Comparison of ENCODE assay signal across 19 cellular contexts in the genomic region with DNA sequence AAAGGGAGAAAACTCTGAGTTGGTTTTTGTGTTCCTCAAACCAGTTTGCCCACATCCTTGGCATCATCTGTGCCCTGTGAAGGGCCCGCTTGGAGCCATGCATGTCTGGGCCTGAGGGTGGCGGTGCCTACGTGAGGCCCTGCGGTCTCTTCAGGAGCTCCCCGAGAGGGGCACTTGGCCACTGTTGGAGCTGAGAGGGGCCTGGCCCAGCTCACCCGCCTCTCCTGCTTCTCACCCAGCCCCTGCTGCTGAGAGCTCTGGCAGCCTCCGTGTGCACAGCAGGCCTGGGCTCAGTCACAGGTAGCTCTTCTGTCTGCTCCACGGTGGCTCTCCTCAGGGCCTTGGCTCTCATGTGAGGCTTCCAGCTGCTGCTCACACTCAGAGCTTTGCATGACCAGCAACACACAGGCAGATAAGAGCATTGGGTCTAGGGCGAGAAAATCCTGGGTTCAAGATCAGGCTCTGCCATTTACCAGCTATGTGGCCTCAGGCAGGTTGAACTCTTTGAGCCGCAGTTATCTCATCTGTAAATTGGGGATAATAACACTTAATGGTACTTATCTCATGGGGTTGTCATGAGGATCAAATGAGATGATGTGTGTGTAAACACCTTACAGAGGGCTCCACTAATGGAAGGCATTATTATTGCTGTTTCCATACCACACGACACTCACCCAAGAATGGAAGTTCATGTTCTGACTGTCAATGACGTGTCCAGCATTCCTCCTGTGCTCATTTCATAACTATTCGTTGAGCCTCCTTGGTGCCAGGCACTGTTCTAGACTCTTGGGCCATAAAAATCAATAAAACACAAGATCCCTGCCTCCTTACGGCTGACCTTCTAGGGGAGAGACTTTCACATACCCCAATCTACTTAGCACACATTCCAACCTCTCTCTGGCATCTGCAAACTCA. TPM values are rescaled to one million over a fixed set of nuclear protein-coding genes. Genes with fewer than 3 reads are reported as not detected.
DNase-seq lines count a peak whose midpoint lies in the region; ATAC-seq and TF ChIP-seq lines count a peak whose summit lies in the region.
"Had no signal": no experiment of that assay in that cellular context is flagged by ENCODE, and none has a peak within 500 bp of the region (broad histone marks: within the 10 kb centered on the region; RNA-seq: fewer than 3 reads in every experiment).

No MANE protein-coding gene starts in this region.

- H3K27me3 ChIP-seq in PC-3 (ENCODE audit: low read length) (no peaks in the 10 kb centered on the region), trophoblast cell (ENCODE audit: insufficient read depth, low read length) (no peaks in the 10 kb centered on the region)

- H4K20me1 ChIP-seq in PC-3 (ENCODE audit: low read length): no peaks in the 10 kb centered on the region

- no peak overlapping the region for H2AK5ac ChIP-seq in trophoblast cell (ENCODE audit: low read length)

- H3F3A ChIP-seq in PC-3 (ENCODE audit: low read length, unreplicated experiment): no peaks in the 10 kb centered on the region

- no peak overlapping the region for H4K91ac ChIP-seq in trophoblast cell (ENCODE audit: low read depth, low read length)

- no peaks in the 10 kb centered on the region for H3K79me2 ChIP-seq in PC-3 (ENCODE audit: low read length)
- H3K79me2 ChIP-seq in trophoblast cell (ENCODE audit: control insufficient read depth, insufficient read depth, low read length, poor library complexity): no peaks in the 10 kb centered on the region

- H3K18ac ChIP-seq in trophoblast cell (ENCODE audit: low read length): no peak overlapping the region

- CTCF ChIA-PET in PC-3 (lab: Charles Lee): no interaction called here

- BruUV-seq in PC-3 (replicated peaks; lab: Mats Ljungman, UMichigan): no TSS peak

- H3K79me1 ChIP-seq in trophoblast cell (ENCODE audit: low read length): peaks cover 4% of the 10 kb centered on the region

- WGBS in trophoblast cell (ENCODE audit: extremely low coverage, insufficient coverage, insufficient read length): no CpG with 5 or more reads among the region's 14 CpGs

- no peak overlapping the region for H3K14ac ChIP-seq in trophoblast cell (ENCODE audit: low read length)

- intact Hi-C loops in PC-3 (cut with micrococcal nuclease): no loop called here
- intact Hi-C loops in activated T-helper 2 cell treated with anti-CD3 and anti-CD28 coated beads, Interferon-gamma antibody, Interleukin-2, Interleukin-4, amounts not matched to agents 10 μg/mL and 5 μg/mL and 100 μg/mL, durations not matched to agents 14 hours and 24 hours and 36 hours (cut with micrococcal nuclease): loop anchor here (5.0 kb wide), 1 partner anchor 562 kb away; a partner anchor contains a TSS

- H3K27ac ChIP-seq in PC-3 (ENCODE audit: low read length) (no peak overlapping the region), trophoblast cell (ENCODE audit: low read depth, low read length) (no peak overlapping the region)
- H3K27ac ChIP-seq: KMS-11 had no signal

- no peak overlapping the region for H2BK12ac ChIP-seq in trophoblast cell (ENCODE audit: low read length)

- no peaks in the 10 kb centered on the region for H3K9me2 ChIP-seq in PC-3 (replicated peaks; ENCODE audit: low read length)

- no peak overlapping the region for H3K4me3 ChIP-seq in PC-3 (ENCODE audit: low read length)
- no peak overlapping the region for H3K4me3 ChIP-seq in trophoblast cell (ENCODE audit: low read depth, low read length)

- H3K9ac ChIP-seq in PC-3 (ENCODE audit: low read length): no peak overlapping the region
- H3K9ac ChIP-seq in trophoblast cell (ENCODE audit: low read length): no peak overlapping the region
- H3K9ac ChIP-seq: KMS-11 had no signal

- no peak overlapping the region for H3K4ac ChIP-seq in trophoblast cell (ENCODE audit: low read depth, low read length)

- H3K9me3 ChIP-seq in PC-3 (ENCODE audit: low read length) (no peaks in the 10 kb centered on the region), trophoblast cell (ENCODE audit: insufficient read depth, low read depth, low read length) (no peaks in the 10 kb centered on the region)

- ATAC-seq in PC-3 (no peak), esophagus mucosa (peak; percentile 89), HG03025 (IDR thresholded peaks at IDR 0.05; ENCODE audit: low FRiP score, unreplicated experiment) (no peak)
- ATAC-seq: Panc1 had no signal

- H4K8ac ChIP-seq in trophoblast cell (ENCODE audit: low read depth, low read length): no peak overlapping the region

- no peak overlapping the region for H2AFZ ChIP-seq in PC-3 (ENCODE audit: low read length)
- no peak overlapping the region for H2AFZ ChIP-seq in trophoblast cell (ENCODE audit: insufficient read depth, low read length, poor library complexity)

- no peak overlapping the region for H3K4me3 Mint-ChIP-seq in activated T-helper 2 cell treated with anti-CD3 and anti-CD28 coated beads, Interferon-gamma antibody, Interleukin-2, Interleukin-4, amounts not matched to agents 10 μg/mL and 5 μg/mL and 100 μg/mL, durations not matched to agents 14 hours and 24 hours and 36 hours (ENCODE audit: low read depth)
- H3K4me3 Mint-ChIP-seq: activated CD4-positive, alpha-beta memory T cell treated with anti-CD3 and anti-CD28 coated beads for 36 hours; activated naive CD8-positive, alpha-beta T cell treated with anti-CD3 and anti-CD28 coated beads for 36 hours; CD8-positive, alpha-beta memory T cell; stimulated activated naive CD8-positive, alpha-beta T cell treated with anti-CD3 and anti-CD28 coated beads, Interleukin-15, Interleukin-2, amounts not matched to agents 100 ng/mL and 50 ng/mL, for 24 hours had no signal

- H3K27me3 Mint-ChIP-seq in activated T-helper 2 cell treated with anti-CD3 and anti-CD28 coated beads, Interferon-gamma antibody, Interleukin-2, Interleukin-4, amounts not matched to agents 10 μg/mL and 5 μg/mL and 100 μg/mL, durations not matched to agents 14 hours and 24 hours and 36 hours (ENCODE audit: low read depth): no peaks in the 10 kb centered on the region
- H3K27me3 Mint-ChIP-seq: activated CD4-positive, alpha-beta memory T cell treated with anti-CD3 and anti-CD28 coated beads for 36 hours; activated naive CD8-positive, alpha-beta T cell treated with anti-CD3 and anti-CD28 coated beads for 36 hours had no signal

- H3K4me1 ChIP-seq in PC-3 (ENCODE audit: insufficient read depth, low read length) (peaks cover 12% of the 10 kb centered on the region), trophoblast cell (ENCODE audit: control insufficient read depth in 1 of 2, insufficient read depth in 2 of 2, low read length in 2 of 2) (peaks cover 4 to 8% of the 10 kb centered on the region in 2 experiments)

- DNase-seq in DMS79 treated with DMSO at 0.1 percent for 48 hours (lab: John Stamatoyannopoulos, UW): peak; percentile 39
- peak; percentile 28 for DNase-seq in PC-3
- peak; percentile 89 to 94 for DNase-seq in trophoblast cell
- DNase-seq in NCI-H1930 (lab: John Stamatoyannopoulos, UW): no peak
- no peak for DNase-seq in T-helper 2 cell
- no peak for DNase-seq in activated T-helper 2 cell treated with anti-CD3 and anti-CD28 coated beads, Interferon-gamma antibody, Interleukin-2, Interleukin-4, amounts not matched to agents 10 μg/mL and 5 μg/mL and 100 μg/mL, durations not matched to agents 14 hours and 24 hours and 36 hours (ENCODE audit: low spot score)
- DNase-seq: activated CD4-positive, alpha-beta memory T cell treated with anti-CD3 and anti-CD28 coated beads for 36 hours; activated naive CD8-positive, alpha-beta T cell treated with anti-CD3 and anti-CD28 coated beads for 36 hours; activated T-cell treated with anti-CD3 and anti-CD28 coated beads, Interleukin-2, amount 50 U/mL, for 48 hours; CD8-positive, alpha-beta memory T cell; midbrain; NCI-H1105; NCI-H82; stimulated activated CD4-positive, alpha-beta T cell treated with anti-CD3 and anti-CD28 coated beads, Interleukin-15, amount 100 ng/mL, for 24 hours had no signal

- no peaks in the 10 kb centered on the region for H3K9me3 Mint-ChIP-seq in activated T-helper 2 cell treated with anti-CD3 and anti-CD28 coated beads, Interferon-gamma antibody, Interleukin-2, Interleukin-4, amounts not matched to agents 10 μg/mL and 5 μg/mL and 100 μg/mL, durations not matched to agents 14 hours and 24 hours and 36 hours
- H3K9me3 Mint-ChIP-seq: activated CD4-positive, alpha-beta memory T cell treated with anti-CD3 and anti-CD28 coated beads for 36 hours; activated naive CD8-positive, alpha-beta T cell treated with anti-CD3 and anti-CD28 coated beads for 36 hours; CD8-positive, alpha-beta memory T cell; stimulated activated naive CD8-positive, alpha-beta T cell treated with anti-CD3 and anti-CD28 coated beads, Interleukin-15, Interleukin-2, amounts not matched to agents 100 ng/mL and 50 ng/mL, for 24 hours had no signal

- no peaks in the 10 kb centered on the region for H3K36me3 Mint-ChIP-seq in activated T-helper 2 cell treated with anti-CD3 and anti-CD28 coated beads, Interferon-gamma antibody, Interleukin-2, Interleukin-4, amounts not matched to agents 10 μg/mL and 5 μg/mL and 100 μg/mL, durations not matched to agents 14 hours and 24 hours and 36 hours (ENCODE audit: low read depth)
- H3K36me3 Mint-ChIP-seq: activated CD4-positive, alpha-beta memory T cell treated with anti-CD3 and anti-CD28 coated beads for 36 hours; activated naive CD8-positive, alpha-beta T cell treated with anti-CD3 and anti-CD28 coated beads for 36 hours; CD8-positive, alpha-beta memory T cell had no signal

- POLR2A ChIA-PET in PC-3 (lab: Charles Lee; ENCODE audit: unreplicated experiment): no interaction called here

- H2BK120ac ChIP-seq in trophoblast cell (ENCODE audit: insufficient read depth, low read length, poor library complexity): no peak overlapping the region

- no peak for TF ChIP-seq CTCF in PC-3 (conservative IDR thresholded peaks at IDR 0.05; ENCODE audit: low read depth, low read length)

- H3K4me1 Mint-ChIP-seq in activated T-helper 2 cell treated with anti-CD3 and anti-CD28 coated beads, Interferon-gamma antibody, Interleukin-2, Interleukin-4, amounts not matched to agents 10 μg/mL and 5 μg/mL and 100 μg/mL, durations not matched to agents 14 hours and 24 hours and 36 hours (ENCODE audit: low read depth): peaks cover 35% of the 10 kb centered on the region

- no peak overlapping the region for H3K4me2 ChIP-seq in PC-3 (ENCODE audit: low read length)
- H3K4me2 ChIP-seq in trophoblast cell (ENCODE audit: low read length): no peak overlapping the region
- H3K4me2 ChIP-seq: KMS-11 had no signal

- H2BK5ac ChIP-seq in trophoblast cell (ENCODE audit: low read depth, low read length, poor library complexity): no peak overlapping the region

- H3K36me3 ChIP-seq in PC-3 (ENCODE audit: low read depth, low read length) (no peaks in the 10 kb centered on the region), trophoblast cell (ENCODE audit: control insufficient read depth in 1 of 2, insufficient read depth in 2 of 2, low read length in 2 of 2) (no peaks in the 10 kb centered on the region)

- no peak overlapping the region for H3K27ac Mint-ChIP-seq in activated T-helper 2 cell treated with anti-CD3 and anti-CD28 coated beads, Interferon-gamma antibody, Interleukin-2, Interleukin-4, amounts not matched to agents 10 μg/mL and 5 μg/mL and 100 μg/mL, durations not matched to agents 14 hours and 24 hours and 36 hours
- H3K27ac Mint-ChIP-seq: activated CD4-positive, alpha-beta memory T cell treated with anti-CD3 and anti-CD28 coated beads for 36 hours; activated naive CD8-positive, alpha-beta T cell treated with anti-CD3 and anti-CD28 coated beads for 36 hours; stimulated activated naive CD8-positive, alpha-beta T cell treated with anti-CD3 and anti-CD28 coated beads, Interleukin-15, Interleukin-2, amounts not matched to agents 100 ng/mL and 50 ng/mL, for 24 hours had no signal

- no peak overlapping the region for H4K12ac ChIP-seq in trophoblast cell (ENCODE audit: low read depth, low read length)

- no peak overlapping the region for H3K23ac ChIP-seq in trophoblast cell (ENCODE audit: low read length)

RNA-seq across cellular contexts. Expression of a gene that starts 41.6 kb away (rescaled TPM):
- total RNA-seq in PC-3 (2014; rRNA removed) (0.40 and 1.3 TPM in 2 replicates), esophagus mucosa (1.6 TPM)
- polyA plus RNA-seq in trophoblast cell (2013): 5.7 and 6.0 TPM in 2 replicates
- 1.8 and 2.0 TPM in 2 replicates for total RNA-seq in activated T-helper 2 cell treated with anti-CD3 and anti-CD28 coated beads, Interferon-gamma antibody, Interleukin-2, Interleukin-4, amounts not matched to agents 10 μg/mL and 5 μg/mL and 100 μg/mL, durations not matched to agents 14 hours and 24 hours and 36 hours

Comparison
In these comparisons a context has a peak if more than half of its experiments do, and no peak if none do; other contexts are left out.
1. DNase-seq: peak in DMS79 treated with DMSO at 0.1 percent for 48 hours (single experiment), PC-3 (single experiment) and trophoblast cell (2 of 2); none in NCI-H1930 (0 of 2), T-helper 2 cell (0 of 5) and activated T-helper 2 cell treated with anti-CD3 and anti-CD28 coated beads, Interferon-gamma antibody, Interleukin-2, Interleukin-4, amounts not matched to agents 10 μg/mL and 5 μg/mL and 100 μg/mL, durations not matched to agents 14 hours and 24 hours and 36 hours (single experiment).